15 cellular contexts compared by ENCODE assay signal in genomic region chr6:116404706-116405105, GRCh38. TPM values are rescaled to one million over a fixed set of nuclear protein-coding genes. Genes with fewer than 3 reads are reported as not detected.
DNase-seq lines count a peak whose midpoint lies in the region; ATAC-seq, FAIRE-seq and TF ChIP-seq lines count a peak whose summit lies in the region.
"Had no signal": no experiment of that assay in that cellular context is flagged by ENCODE, and none has a peak within 500 bp of the region (broad histone marks: within the 10 kb centered on the region; RNA-seq: fewer than 3 reads in every experiment).

No MANE protein-coding gene starts in this region.

- FAIRE-seq in GM18507 (lab: Jason Lieb, UNC): peak; percentile 21
- FAIRE-seq: urothelium cell line had no signal

- H3K36me3 ChIP-seq in heart right ventricle: peaks cover 0 to 9% (median 0%) of the 10 kb centered on the region in 9 donors
- no peaks in the 10 kb centered on the region for H3K36me3 ChIP-seq in skeletal muscle tissue (ENCODE audit: control insufficient read depth in 3 of 3, insufficient read depth in 3 of 3, low read length in 3 of 3)
- H3K36me3 ChIP-seq in BE2C: no peaks in the 10 kb centered on the region

- intact Hi-C loops in heart right ventricle (cut with DNase I): no loop called here

- H3K4me3 ChIP-seq in heart right ventricle: peak overlapping the region in 5 of 10 donors; percentile 11 to 33 (median 14)
- no peak overlapping the region for H3K4me3 ChIP-seq in skeletal muscle tissue (ENCODE audit: low read length in 3 of 3)
- no peak overlapping the region for H3K4me3 ChIP-seq in BE2C (ENCODE audit: low read depth, low read length)

- peaks cover 0 to 64% (median 15%) of the 10 kb centered on the region in 9 donors for H3K4me1 ChIP-seq in heart right ventricle
- H3K4me1 ChIP-seq in skeletal muscle tissue (ENCODE audit: control insufficient read depth in 3 of 3, insufficient read depth in 3 of 3, low read length in 3 of 3): peaks cover 14 to 40% (median 30%) of the 10 kb centered on the region in 3 donors
- no peaks in the 10 kb centered on the region for H3K4me1 ChIP-seq in BE2C

- H3K27ac ChIP-seq in heart right ventricle (peak overlapping the region in 8 of 10 donors; percentile 5 to 73 (median 48)), skeletal muscle tissue (ENCODE audit: low read depth, low read length) (peak overlapping the region; percentile 36)

- H3K9me3 ChIP-seq in heart right ventricle (no peaks in the 10 kb centered on the region), skeletal muscle tissue (ENCODE audit: control insufficient read depth in 3 of 3, low read length in 3 of 3) (no peaks in the 10 kb centered on the region), BE2C (no peaks in the 10 kb centered on the region)

- no peak for DNase-seq in GM18507 (ENCODE audit: extremely low spot score, insufficient read length, low read depth)
- peak; percentile 63 for DNase-seq in amniotic epithelial cell (ENCODE audit: low read depth)
- DNase-seq in heart right ventricle: no peak
- DNase-seq in BE2C: no peak
- no peak for DNase-seq in activated CD8-positive, alpha-beta memory T cell treated with anti-CD3 and anti-CD28 coated beads, Interleukin-2, amount 50 U/mL, for 4 hours
- DNase-seq: activated CD8-positive, alpha-beta T cell treated with anti-CD3 and anti-CD28 coated beads, Interleukin-2, amount 10 ng/mL, durations not matched to agents 7 days and 5 days; mesendoderm; NCI-H1694 treated with DMSO at 0.1 percent for 48 hours; NCI-H748 treated with DMSO at 0.1 percent for 48 hours; posterior cingulate gyrus; stimulated activated CD8-positive, alpha-beta memory T cell treated with anti-CD3 and anti-CD28 coated beads, Interleukin-4, amount 100 ng/mL, for 48 hours had no signal

- no peaks in the 10 kb centered on the region for H3K27me3 ChIP-seq in heart right ventricle
- no peaks in the 10 kb centered on the region for H3K27me3 ChIP-seq in skeletal muscle tissue (ENCODE audit: control insufficient read depth in 3 of 3, insufficient read depth in 3 of 3, low read length in 3 of 3)
- H3K27me3 ChIP-seq in BE2C: no peaks in the 10 kb centered on the region

- TF ChIP-seq CTCF in heart right ventricle (IDR thresholded peaks at IDR 0.05) (no peak), BE2C (IDR thresholded peaks at IDR 0.05; ENCODE audit: low read depth, low read length) (no peak)

- peak in 2 of 8 donors; percentile 13 to 25 for ATAC-seq in heart right ventricle
- no peak for ATAC-seq in GM19452 (IDR thresholded peaks at IDR 0.05; ENCODE audit: unreplicated experiment)
- ATAC-seq in HG02852 (IDR thresholded peaks at IDR 0.05; ENCODE audit: unreplicated experiment): no peak
- ATAC-seq: activated CD8-positive, alpha-beta T cell treated with anti-CD3 and anti-CD28 coated beads, Interleukin-2, amount 10 ng/mL, durations not matched to agents 7 days and 5 days had no signal

- 72 to 73% methylated on average over 3 of the region's 3 CpGs for WGBS in heart right ventricle, 2 donors

- no peak overlapping the region for H3K9ac ChIP-seq in skeletal muscle tissue (ENCODE audit: low read depth in 1 of 3, low read length in 3 of 3)

RNA-seq across cellular contexts. Expression of gene DSE, which starts 34.0 kb away (rescaled TPM):
- total RNA-seq in heart right ventricle (10 to 100 TPM in 8 of 10 donors, 1 to 10 TPM in 2; 8.8 to 25.4 (median 12.7) TPM), skeletal muscle tissue (26.1 TPM)
- 1 to 10 TPM; 3.8 to 5.1 TPM for polyA plus RNA-seq in heart right ventricle
- polyA plus RNA-seq in BE2C (2012; ENCODE audit: insufficient read depth, insufficient read length, low read depth): 3.7 TPM

RNA-seq across cellular contexts. Expression of gene CALHM6, which starts 56.5 kb away (rescaled TPM):
- total RNA-seq in heart right ventricle (10 to 100 TPM in 1 of 10 donors, 1 to 10 TPM in 4, under 1 TPM in 3, not detected in 2; 0.45 to 40.8 (median 1.5) TPM), skeletal muscle tissue (8.9 TPM)
- polyA plus RNA-seq in heart right ventricle: 1 to 10 TPM; 1.5 to 2.6 TPM
- not detected for polyA plus RNA-seq in BE2C (2012; ENCODE audit: insufficient read depth, insufficient read length, low read depth)
